ENCODE assay signal across 1 cellular context in the genomic region with DNA sequence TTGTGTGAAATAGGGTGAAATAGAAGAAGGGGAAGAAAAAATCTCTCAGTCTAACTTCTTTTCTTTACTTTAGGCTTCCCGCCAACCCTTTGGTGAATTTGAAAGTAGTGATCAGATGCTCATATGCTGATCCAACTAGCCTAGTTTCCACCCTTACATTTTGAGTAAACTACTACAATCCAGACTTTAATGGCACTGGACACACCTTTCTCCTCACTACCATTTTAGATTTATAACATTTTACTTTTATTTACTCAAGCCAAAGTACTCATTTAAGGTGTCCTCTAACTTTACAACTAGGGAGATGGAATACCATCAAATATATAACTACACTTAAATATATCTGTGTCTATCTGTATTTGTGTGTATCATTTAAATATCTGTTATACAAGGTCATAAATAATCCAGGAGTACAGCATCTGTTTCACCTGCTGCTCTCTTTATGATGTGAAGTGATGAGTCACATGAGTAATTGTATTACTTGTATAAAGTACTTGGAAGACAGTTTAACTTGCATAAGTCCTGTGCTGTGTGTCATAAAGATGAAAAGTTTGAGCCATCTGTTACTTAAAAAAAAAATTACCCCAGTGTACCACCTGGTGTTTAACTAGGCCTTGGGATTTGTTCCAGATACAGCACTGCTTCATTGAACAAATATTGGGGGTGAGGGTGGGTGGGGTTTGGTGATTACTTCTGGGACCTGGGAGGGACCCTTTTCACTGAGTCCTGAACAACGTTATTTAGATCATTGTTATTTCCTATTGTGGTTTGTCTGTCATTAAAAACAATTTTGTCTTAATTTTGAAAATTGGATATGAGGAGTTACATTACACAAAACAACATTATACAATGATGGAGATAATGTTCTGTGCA.
TF ChIP-seq lines count a peak whose summit lies in the region.

No MANE protein-coding gene starts in this region.

TF ChIP-seq in GM12878, 131 proteins besides CTCF, POLR2A, EP300 and RAD21:
- peak; percentile 34; the same call in 1 of the 2 replicates for TF ChIP-seq NFIC (IDR thresholded peaks at IDR 0.05; ENCODE audit: low read depth, low read length)
- TF ChIP-seq JUNB (IDR thresholded peaks at IDR 0.05) = peak; percentile 64
- TF ChIP-seq IRF5 (IDR thresholded peaks at IDR 0.05; ENCODE audit: borderline replicate concordance) = no peak
- peak; percentile 7; the same call in 1 of the 2 replicates for TF ChIP-seq RUNX3 (IDR thresholded peaks at IDR 0.05; ENCODE audit: low read length)
- TF ChIP-seq IKZF1 (conservative IDR thresholded peaks at IDR 0.05) = 0 out of 2 replicates have a peak, but pooled peaks have one; percentile 2
- 0 out of 2 replicates have a peak, but pooled peaks have one; percentile 24 for TF ChIP-seq TCF12 (IDR thresholded peaks at IDR 0.05; ENCODE audit: low read depth, low read length)
